Comparison of ENCODE assay signal across 8 cellular contexts in genomic region chr7:87876040-87876758, GRCh38. TPM values are rescaled to one million over a fixed set of nuclear protein-coding genes. Genes with fewer than 3 reads are reported as not detected.
DNase-seq lines count a peak whose midpoint lies in the region; ATAC-seq and TF ChIP-seq lines count a peak whose summit lies in the region.

Gene DBF4 (plus strand): TSS chr7:87876493. CDS start chr7:87876733, 240 bp downstream.
Gene SLC25A40 (minus strand): TSS chr7:87876360. CDS start chr7:87858727, 17,633 bp downstream.

- peak within 1 kb of the TSS; percentile 98 for H2AFZ ChIP-seq in PC-9

- no peaks in the 10 kb centered on the region for H3K9me3 ChIP-seq in PC-9 (ENCODE audit: insufficient read depth, low read depth)
- H3K9me3 ChIP-seq in mucosa of rectum (ENCODE audit: control insufficient read depth in 2 of 2, low read length in 2 of 2), result no peaks in the 10 kb centered on the region

- in situ Hi-C loops in KBM-7 (cut with MboI; ENCODE audit: low pct_unique_long_range_greater_than_20kb, low sequenced_read_pairs), result no loop called here

- no peaks in the 10 kb centered on the region for H3K9me2 ChIP-seq in PC-9 (ENCODE audit: insufficient read depth)

- H3K9ac ChIP-seq in mucosa of rectum (ENCODE audit: low read depth in 1 of 2, low read length in 2 of 2), result peak within 1 kb of the TSS; percentile 95 to 97

- TF ChIP-seq POLR2A in erythroblast (IDR thresholded peaks at IDR 0.05; ENCODE audit: low read length), result peak; percentile 96

- no peaks in the 10 kb centered on the region for H4K20me1 ChIP-seq in PC-9 (ENCODE audit: insufficient read depth)

- H3F3A ChIP-seq in PC-9 (ENCODE audit: insufficient read depth, low read depth), result peaks cover 23% of the 10 kb centered on the region

- TF ChIP-seq CTCF in PC-9 (conservative IDR thresholded peaks at IDR 0.05), result no peak

- H3K4me1 ChIP-seq in PC-9 (replicated peaks; ENCODE audit: insufficient read depth) (peaks cover 28% of the 10 kb centered on the region), mucosa of rectum (ENCODE audit: control insufficient read depth in 2 of 2, insufficient read depth in 2 of 2, low read length in 2 of 2) (peaks cover 11 to 21% of the 10 kb centered on the region in 2 donors)

- H3K4me3 ChIP-seq in PC-9 (peak within 1 kb of the TSS; percentile 92), mucosa of rectum (ENCODE audit: low read length in 2 of 2) (peak within 1 kb of the TSS; percentile 91 to 95)

- H3K4me2 ChIP-seq in PC-9, result peak within 1 kb of the TSS; percentile 99

- no TSS peak for BruUV-seq in PC-9 (replicated peaks; lab: Mats Ljungman, UMichigan)

- H3K79me2 ChIP-seq in PC-9 (ENCODE audit: low read depth), result peaks cover 83% of the 10 kb centered on the region

- CTCF ChIA-PET in PC-9 (lab: Charles Lee), result interaction anchor here (0.5 to 0.6 kb wide), 2 partner anchors 16 to 649 kb away, joined by 3 read pairs; no protein-coding TSS in a partner anchor

- peak; percentile 92 for ATAC-seq in GM21723 (IDR thresholded peaks at IDR 0.05; ENCODE audit: unreplicated experiment)

- H3K27me3 ChIP-seq in PC-9 (ENCODE audit: insufficient read depth, low read depth), result no peaks in the 10 kb centered on the region
- H3K27me3 ChIP-seq in mucosa of rectum (ENCODE audit: control insufficient read depth in 2 of 2, insufficient read depth in 2 of 2, low read length in 2 of 2), result no peaks in the 10 kb centered on the region

- DNase-seq in DMS53 treated with DMSO at 0.1 percent for 48 hours (lab: John Stamatoyannopoulos, UW; ENCODE audit: unreplicated experiment) (peak; percentile 97), KBM-7 (peak; percentile 97), PC-9 (peak; percentile 91 to 99), erythroblast (lab: John Stamatoyannopoulos, UW) (peak; percentile 94 to 96)
- peak; percentile 95 for DNase-seq in activated T-cell treated with anti-CD3 and anti-CD28 coated beads, Interleukin-2, amount 50 U/mL, for 1 hour
- DNase-seq in stimulated activated CD8-positive, alpha-beta memory T cell treated with anti-CD3 and anti-CD28 coated beads, Interleukin-4, amount 100 ng/mL, for 4 hours (ENCODE audit: low read depth in 2 of 2, low spot score in 1 of 2), result peak; percentile 85 to 92

- POLR2A ChIA-PET in PC-9 (lab: Charles Lee; ENCODE audit: unreplicated experiment), result interaction anchor here (0.6 kb wide), 2 partner anchors 39 to 694 kb away, joined by 3 to 5 read pairs; no protein-coding TSS in a partner anchor

- 0 out of 2 replicates have a peak, but pooled peaks cover 17% of the 10 kb centered on the region for H3K36me3 ChIP-seq in PC-9 (ENCODE audit: low read depth)
- peaks cover 1 to 8% of the 10 kb centered on the region in 2 donors for H3K36me3 ChIP-seq in mucosa of rectum (ENCODE audit: control insufficient read depth in 2 of 2, insufficient read depth in 2 of 2, low read length in 2 of 2)

- peak within 1 kb of the TSS; percentile 85 for H3K27ac ChIP-seq in PC-9
- H3K27ac ChIP-seq in mucosa of rectum (ENCODE audit: low read depth in 2 of 2, low read length in 2 of 2), result peak within 1 kb of the TSS; percentile 94 to 96

- intact Hi-C loops in PC-9 (cut with micrococcal nuclease; ENCODE audit: unreplicated experiment), result loop anchor here (5.0 to 10.0 kb wide), 3 partner anchors 79 to 651 kb away; partner anchors contain the start of gene SRI

RNA-seq across cellular contexts. Expression of gene DBF4, which starts in this region (rescaled TPM):
- total RNA-seq in PC-9 (2021), result 47.9 and 52.7 TPM in 2 replicates

RNA-seq across cellular contexts. Expression of gene SLC25A40, which starts in this region (rescaled TPM):
- 33.5 and 47.7 TPM in 2 replicates for total RNA-seq in PC-9 (2021)

Comparison
In these comparisons a context has a peak if more than half of its experiments do, and no peak if none do; other contexts are left out.
1. Peak in every context shown above with its lines: DNase-seq, ATAC-seq, H3K4me3 ChIP-seq and H3K27ac ChIP-seq.